9 cellular contexts compared by ENCODE assay signal in the genomic region with DNA sequence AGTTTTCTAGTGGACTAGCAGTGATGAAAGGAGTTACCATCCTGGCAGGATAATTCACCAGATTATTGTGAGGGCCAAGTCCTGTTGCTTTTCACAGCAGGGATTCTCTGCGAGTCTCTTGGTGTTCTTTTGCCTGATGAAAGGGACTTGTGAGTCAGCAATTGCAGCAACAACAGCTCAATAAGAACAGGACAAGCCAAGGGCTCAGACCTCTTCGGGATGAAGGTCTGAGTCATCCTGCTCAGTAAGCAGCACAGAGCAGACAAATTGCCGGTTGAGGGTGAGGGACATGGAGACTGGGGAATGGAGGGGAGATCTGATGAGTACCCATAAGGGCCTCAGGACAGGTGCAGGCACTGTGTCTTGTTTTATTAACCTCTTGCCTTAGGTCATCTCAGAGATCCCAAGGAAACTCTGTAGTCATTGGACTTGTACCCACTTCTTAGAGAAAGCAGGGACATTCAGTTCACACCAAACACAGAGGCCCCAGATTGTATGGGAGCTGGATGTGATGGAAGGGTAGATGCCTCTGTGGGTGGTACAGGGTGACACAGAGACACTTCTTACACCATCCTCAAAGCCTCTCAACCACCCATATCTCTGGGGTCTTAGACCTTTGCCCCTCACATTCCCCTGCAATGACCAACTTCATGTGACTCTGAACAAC.
DNase-seq lines count a peak whose midpoint lies in the region; ATAC-seq and TF ChIP-seq lines count a peak whose summit lies in the region.
"Had no signal": no experiment of that assay in that cellular context is flagged by ENCODE, and none has a peak within 500 bp of the region (broad histone marks: within the 10 kb centered on the region; RNA-seq: fewer than 3 reads in every experiment).

No MANE protein-coding gene starts in this region.

- H3K27ac ChIP-seq in CD8-positive, alpha-beta memory T cell (ENCODE audit: low read depth, low read length), result no peak overlapping the region

- H3K27me3 Mint-ChIP-seq in activated T-helper 17 cell treated with anti-CD3 and anti-CD28 coated beads, Interleukin-2, amount 50 U/mL, for 72 hours, result peaks cover 17% of the 10 kb centered on the region
- peaks cover 24% of the 10 kb centered on the region for H3K27me3 Mint-ChIP-seq in activated CD4-positive, alpha-beta T cell treated with anti-CD3 and anti-CD28 coated beads, Interleukin-2, amount 10 ng/mL, durations not matched to agents 7 days and 5 days
- peaks cover 8 to 16% of the 10 kb centered on the region in 2 donors for H3K27me3 Mint-ChIP-seq in CD8-positive, alpha-beta memory T cell

- no peaks in the 10 kb centered on the region for H3K36me3 Mint-ChIP-seq in activated T-helper 17 cell treated with anti-CD3 and anti-CD28 coated beads, Interleukin-2, amount 50 U/mL, for 72 hours (ENCODE audit: low read depth)
- H3K36me3 Mint-ChIP-seq in activated CD4-positive, alpha-beta T cell treated with anti-CD3 and anti-CD28 coated beads, Interleukin-2, amount 10 ng/mL, durations not matched to agents 7 days and 5 days (ENCODE audit: low read depth), result no peaks in the 10 kb centered on the region
- H3K36me3 Mint-ChIP-seq in CD8-positive, alpha-beta memory T cell, result peaks cover 0 to 2% (median 0%) of the 10 kb centered on the region in 3 donors
- H3K36me3 Mint-ChIP-seq: activated naive CD8-positive, alpha-beta T cell treated with anti-CD3 and anti-CD28 coated beads, Interleukin-2, amount 10 ng/mL, durations not matched to agents 7 days and 5 days had no signal

- H3K27ac Mint-ChIP-seq in activated T-helper 17 cell treated with anti-CD3 and anti-CD28 coated beads, Interleukin-2, amount 50 U/mL, for 72 hours, result no peak overlapping the region
- H3K27ac Mint-ChIP-seq in activated CD4-positive, alpha-beta T cell treated with anti-CD3 and anti-CD28 coated beads, Interleukin-2, amount 10 ng/mL, durations not matched to agents 7 days and 5 days, result no peak overlapping the region
- H3K27ac Mint-ChIP-seq in CD8-positive, alpha-beta memory T cell, result no peak overlapping the region
- H3K27ac Mint-ChIP-seq: activated naive CD8-positive, alpha-beta T cell treated with anti-CD3 and anti-CD28 coated beads, Interleukin-2, amount 10 ng/mL, durations not matched to agents 7 days and 5 days had no signal

- peaks cover 4% of the 10 kb centered on the region for H3K4me1 Mint-ChIP-seq in activated T-helper 17 cell treated with anti-CD3 and anti-CD28 coated beads, Interleukin-2, amount 50 U/mL, for 72 hours
- peaks cover 8% of the 10 kb centered on the region for H3K4me1 Mint-ChIP-seq in activated CD4-positive, alpha-beta T cell treated with anti-CD3 and anti-CD28 coated beads, Interleukin-2, amount 10 ng/mL, durations not matched to agents 7 days and 5 days
- H3K4me1 Mint-ChIP-seq in CD8-positive, alpha-beta memory T cell, result peaks cover 16 to 17% (median 16%) of the 10 kb centered on the region in 3 donors

- H3K9me3 Mint-ChIP-seq in activated T-helper 17 cell treated with anti-CD3 and anti-CD28 coated beads, Interleukin-2, amount 50 U/mL, for 72 hours, result no peaks in the 10 kb centered on the region
- no peaks in the 10 kb centered on the region for H3K9me3 Mint-ChIP-seq in activated CD4-positive, alpha-beta T cell treated with anti-CD3 and anti-CD28 coated beads, Interleukin-2, amount 10 ng/mL, durations not matched to agents 7 days and 5 days
- no peaks in the 10 kb centered on the region for H3K9me3 Mint-ChIP-seq in CD8-positive, alpha-beta memory T cell
- H3K9me3 Mint-ChIP-seq: activated naive CD8-positive, alpha-beta T cell treated with anti-CD3 and anti-CD28 coated beads, Interleukin-2, amount 10 ng/mL, durations not matched to agents 7 days and 5 days had no signal

- peak; percentile 64 for ATAC-seq in activated T-helper 17 cell treated with anti-CD3 and anti-CD28 coated beads, Interleukin-2, amount 50 U/mL, for 72 hours (replicated peaks)
- no peak for ATAC-seq in GM18520 (IDR thresholded peaks at IDR 0.05; ENCODE audit: unreplicated experiment)

- TF ChIP-seq CTCF in AG09309 (IDR thresholded peaks at IDR 0.05; ENCODE audit: control insufficient read depth, insufficient read depth, low read depth, low read length, missing control alignments) (no peak), kidney epithelial cell (IDR thresholded peaks at IDR 0.05; ENCODE audit: insufficient read depth, low read length, poor library complexity, severe bottlenecking) (no peak)

- CTCF ChIA-PET in activated CD4-positive, alpha-beta T cell treated with anti-CD3 and anti-CD28 coated beads, Interleukin-2, amount 10 ng/mL, durations not matched to agents 7 days and 5 days (lab: Charles Lee), result interaction anchor here (0.7 to 1.3 kb wide), 3 partner anchors 13 to 241 kb away, joined by 3 read pairs; no protein-coding TSS in a partner anchor
- CTCF ChIA-PET in CD8-positive, alpha-beta memory T cell (lab: Charles Lee), result no interaction called here

- DNase-seq in AG09309 (ENCODE audit: low read depth) (peak; percentile 95), HT-29 (ENCODE audit: low spot score) (peak; percentile 69), kidney epithelial cell (ENCODE audit: low read depth) (peak; percentile 96), cerebellum (ENCODE audit: low spot score) (no peak)
- no peak for DNase-seq in activated CD4-positive, alpha-beta T cell treated with anti-CD3 and anti-CD28 coated beads, Interleukin-2, amount 10 ng/mL, durations not matched to agents 7 days and 5 days
- no peak for DNase-seq in CD8-positive, alpha-beta memory T cell
- DNase-seq: activated naive CD8-positive, alpha-beta T cell treated with anti-CD3 and anti-CD28 coated beads, Interleukin-2, amount 10 ng/mL, durations not matched to agents 7 days and 5 days had no signal

- POLR2A ChIA-PET in activated CD4-positive, alpha-beta T cell treated with anti-CD3 and anti-CD28 coated beads, Interleukin-2, amount 10 ng/mL, durations not matched to agents 7 days and 5 days (lab: Charles Lee), result no interaction called here
- POLR2A ChIA-PET in CD8-positive, alpha-beta memory T cell (lab: Charles Lee), result no interaction called here

- no peak overlapping the region for H3K4me3 ChIP-seq in AG09309 (ENCODE audit: control insufficient read depth, low read depth, low read length)
- no peak overlapping the region for H3K4me3 ChIP-seq in kidney epithelial cell (ENCODE audit: low read depth, low read length)
- no peak overlapping the region for H3K4me3 ChIP-seq in CD8-positive, alpha-beta memory T cell (ENCODE audit: low read length)

- H3K36me3 ChIP-seq in kidney epithelial cell (ENCODE audit: control insufficient read depth, insufficient read depth, low read length), result no peaks in the 10 kb centered on the region
- H3K36me3 ChIP-seq in CD8-positive, alpha-beta memory T cell (ENCODE audit: insufficient read depth, low read length), result no peaks in the 10 kb centered on the region

- peaks cover 11% of the 10 kb centered on the region for H3K4me1 ChIP-seq in CD8-positive, alpha-beta memory T cell (ENCODE audit: insufficient read depth, low read length)

- no peaks in the 10 kb centered on the region for H3K27me3 ChIP-seq in kidney epithelial cell (ENCODE audit: control insufficient read depth, insufficient read depth, low read length)
- no peaks in the 10 kb centered on the region for H3K27me3 ChIP-seq in CD8-positive, alpha-beta memory T cell (ENCODE audit: insufficient read depth, low read length, poor library complexity, severe bottlenecking)

- no peak overlapping the region for H3K4me3 Mint-ChIP-seq in activated T-helper 17 cell treated with anti-CD3 and anti-CD28 coated beads, Interleukin-2, amount 50 U/mL, for 72 hours
- H3K4me3 Mint-ChIP-seq in activated CD4-positive, alpha-beta T cell treated with anti-CD3 and anti-CD28 coated beads, Interleukin-2, amount 10 ng/mL, durations not matched to agents 7 days and 5 days, result no peak overlapping the region
- no peak overlapping the region for H3K4me3 Mint-ChIP-seq in CD8-positive, alpha-beta memory T cell
- H3K4me3 Mint-ChIP-seq: activated naive CD8-positive, alpha-beta T cell treated with anti-CD3 and anti-CD28 coated beads, Interleukin-2, amount 10 ng/mL, durations not matched to agents 7 days and 5 days had no signal

- no peaks in the 10 kb centered on the region for H3K9me3 ChIP-seq in CD8-positive, alpha-beta memory T cell (ENCODE audit: low read length)

Comparison
In these comparisons a context has a peak if more than half of its experiments do, and no peak if none do; other contexts are left out.
1. DNase-seq: peak in AG09309 (single experiment), HT-29 (single experiment) and kidney epithelial cell (single experiment); none in cerebellum (single experiment), activated CD4-positive, alpha-beta T cell treated with anti-CD3 and anti-CD28 coated beads, Interleukin-2, amount 10 ng/mL, durations not matched to agents 7 days and 5 days (single experiment) and CD8-positive, alpha-beta memory T cell (0 of 5).